1 cellular context compared by ENCODE assay signal in the genomic region with DNA sequence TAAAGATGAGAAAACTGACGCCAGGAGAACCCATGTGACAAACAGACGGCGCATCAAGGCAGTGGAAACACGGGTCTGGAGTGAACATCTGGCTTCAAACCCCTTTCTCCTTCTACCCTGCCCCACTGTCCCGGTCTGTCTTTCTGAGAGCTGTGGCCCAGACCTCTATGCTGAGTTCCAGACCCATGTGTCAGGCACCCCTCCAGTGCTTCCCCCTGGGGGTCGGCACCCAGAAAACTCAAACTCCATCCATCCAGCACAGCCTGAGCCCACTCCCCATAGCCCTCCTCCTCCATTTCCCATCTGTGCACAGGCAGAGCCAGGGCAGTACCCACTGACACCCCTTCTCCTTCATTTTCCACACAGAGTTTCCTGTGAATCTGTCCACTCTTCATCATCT.
TF ChIP-seq lines count a peak whose summit lies in the region.

No MANE protein-coding gene starts in this region.

TF ChIP-seq in K562, 482 proteins besides CTCF, POLR2A, EP300 and RAD21 (continued from another document):
- TF ChIP-seq, protein P1, sequence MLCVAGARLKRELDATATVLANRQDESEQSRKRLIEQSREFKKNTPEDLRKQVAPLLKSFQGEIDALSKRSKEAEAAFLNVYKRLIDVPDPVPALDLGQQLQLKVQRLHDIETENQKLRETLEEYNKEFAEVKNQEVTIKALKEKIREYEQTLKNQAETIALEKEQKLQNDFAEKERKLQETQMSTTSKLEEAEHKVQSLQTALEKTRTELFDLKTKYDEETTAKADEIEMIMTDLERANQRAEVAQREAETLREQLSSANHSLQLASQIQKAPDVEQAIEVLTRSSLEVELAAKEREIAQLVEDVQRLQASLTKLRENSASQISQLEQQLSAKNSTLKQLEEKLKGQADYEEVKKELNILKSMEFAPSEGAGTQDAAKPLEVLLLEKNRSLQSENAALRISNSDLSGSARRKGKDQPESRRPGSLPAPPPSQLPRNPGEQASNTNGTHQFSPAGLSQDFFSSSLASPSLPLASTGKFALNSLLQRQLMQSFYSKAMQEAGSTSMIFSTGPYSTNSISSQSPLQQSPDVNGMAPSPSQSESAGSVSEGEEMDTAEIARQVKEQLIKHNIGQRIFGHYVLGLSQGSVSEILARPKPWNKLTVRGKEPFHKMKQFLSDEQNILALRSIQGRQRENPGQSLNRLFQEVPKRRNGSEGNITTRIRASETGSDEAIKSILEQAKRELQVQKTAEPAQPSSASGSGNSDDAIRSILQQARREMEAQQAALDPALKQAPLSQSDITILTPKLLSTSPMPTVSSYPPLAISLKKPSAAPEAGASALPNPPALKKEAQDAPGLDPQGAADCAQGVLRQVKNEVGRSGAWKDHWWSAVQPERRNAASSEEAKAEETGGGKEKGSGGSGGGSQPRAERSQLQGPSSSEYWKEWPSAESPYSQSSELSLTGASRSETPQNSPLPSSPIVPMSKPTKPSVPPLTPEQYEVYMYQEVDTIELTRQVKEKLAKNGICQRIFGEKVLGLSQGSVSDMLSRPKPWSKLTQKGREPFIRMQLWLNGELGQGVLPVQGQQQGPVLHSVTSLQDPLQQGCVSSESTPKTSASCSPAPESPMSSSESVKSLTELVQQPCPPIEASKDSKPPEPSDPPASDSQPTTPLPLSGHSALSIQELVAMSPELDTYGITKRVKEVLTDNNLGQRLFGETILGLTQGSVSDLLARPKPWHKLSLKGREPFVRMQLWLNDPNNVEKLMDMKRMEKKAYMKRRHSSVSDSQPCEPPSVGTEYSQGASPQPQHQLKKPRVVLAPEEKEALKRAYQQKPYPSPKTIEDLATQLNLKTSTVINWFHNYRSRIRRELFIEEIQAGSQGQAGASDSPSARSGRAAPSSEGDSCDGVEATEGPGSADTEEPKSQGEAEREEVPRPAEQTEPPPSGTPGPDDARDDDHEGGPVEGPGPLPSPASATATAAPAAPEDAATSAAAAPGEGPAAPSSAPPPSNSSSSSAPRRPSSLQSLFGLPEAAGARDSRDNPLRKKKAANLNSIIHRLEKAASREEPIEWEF (CRISPR knock-in tag; IDR thresholded peaks at IDR 0.05), result no peak
- TF ChIP-seq, protein P2, sequence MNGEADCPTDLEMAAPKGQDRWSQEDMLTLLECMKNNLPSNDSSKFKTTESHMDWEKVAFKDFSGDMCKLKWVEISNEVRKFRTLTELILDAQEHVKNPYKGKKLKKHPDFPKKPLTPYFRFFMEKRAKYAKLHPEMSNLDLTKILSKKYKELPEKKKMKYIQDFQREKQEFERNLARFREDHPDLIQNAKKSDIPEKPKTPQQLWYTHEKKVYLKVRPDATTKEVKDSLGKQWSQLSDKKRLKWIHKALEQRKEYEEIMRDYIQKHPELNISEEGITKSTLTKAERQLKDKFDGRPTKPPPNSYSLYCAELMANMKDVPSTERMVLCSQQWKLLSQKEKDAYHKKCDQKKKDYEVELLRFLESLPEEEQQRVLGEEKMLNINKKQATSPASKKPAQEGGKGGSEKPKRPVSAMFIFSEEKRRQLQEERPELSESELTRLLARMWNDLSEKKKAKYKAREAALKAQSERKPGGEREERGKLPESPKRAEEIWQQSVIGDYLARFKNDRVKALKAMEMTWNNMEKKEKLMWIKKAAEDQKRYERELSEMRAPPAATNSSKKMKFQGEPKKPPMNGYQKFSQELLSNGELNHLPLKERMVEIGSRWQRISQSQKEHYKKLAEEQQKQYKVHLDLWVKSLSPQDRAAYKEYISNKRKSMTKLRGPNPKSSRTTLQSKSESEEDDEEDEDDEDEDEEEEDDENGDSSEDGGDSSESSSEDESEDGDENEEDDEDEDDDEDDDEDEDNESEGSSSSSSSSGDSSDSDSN (IDR thresholded peaks at IDR 0.05; ENCODE audit: borderline replicate concordance in 1 of 2, low read depth in 2 of 2, low read length in 2 of 2), result no peak
- TF ChIP-seq ZNF146 (CRISPR knock-in tag; IDR thresholded peaks at IDR 0.05; ENCODE audit: unreplicated experiment) (no peak), RNF2 (IDR thresholded peaks at IDR 0.05) (no peak), ZNF79 (CRISPR knock-in tag; IDR thresholded peaks at IDR 0.05; ENCODE audit: low read depth) (no peak), ZNF253 (CRISPR knock-in tag; conservative IDR thresholded peaks at IDR 0.05) (no peak), MAFF (IDR thresholded peaks at IDR 0.05; ENCODE audit: low read length) (no peak), MIER1 (IDR thresholded peaks at IDR 0.05; ENCODE audit: low read depth) (no peak), ARNT (IDR thresholded peaks at IDR 0.05) (no peak), MYBL2 (IDR thresholded peaks at IDR 0.05; ENCODE audit: low read depth) (no peak), MYBL2 (CRISPR knock-in tag; IDR thresholded peaks at IDR 0.05; ENCODE audit: borderline replicate concordance) (no peak), ILF3 (IDR thresholded peaks at IDR 0.05; ENCODE audit: borderline replicate concordance) (no peak), ZNF165 (CRISPR knock-in tag; IDR thresholded peaks at IDR 0.05; ENCODE audit: borderline replicate concordance) (no peak), RFX5 (IDR thresholded peaks at IDR 0.05; ENCODE audit: low read depth, low read length) (no peak), SIX5 (IDR thresholded peaks at IDR 0.05; ENCODE audit: borderline replicate concordance in 1 of 2, insufficient read depth in 1 of 2, low read depth in 1 of 2, low read length in 2 of 2) (no peak), ARHGAP35 (IDR thresholded peaks at IDR 0.05; ENCODE audit: partially characterized antibody) (no peak), ZNF212 (CRISPR knock-in tag; IDR thresholded peaks at IDR 0.05) (no peak)
